In the genomic region with DNA sequence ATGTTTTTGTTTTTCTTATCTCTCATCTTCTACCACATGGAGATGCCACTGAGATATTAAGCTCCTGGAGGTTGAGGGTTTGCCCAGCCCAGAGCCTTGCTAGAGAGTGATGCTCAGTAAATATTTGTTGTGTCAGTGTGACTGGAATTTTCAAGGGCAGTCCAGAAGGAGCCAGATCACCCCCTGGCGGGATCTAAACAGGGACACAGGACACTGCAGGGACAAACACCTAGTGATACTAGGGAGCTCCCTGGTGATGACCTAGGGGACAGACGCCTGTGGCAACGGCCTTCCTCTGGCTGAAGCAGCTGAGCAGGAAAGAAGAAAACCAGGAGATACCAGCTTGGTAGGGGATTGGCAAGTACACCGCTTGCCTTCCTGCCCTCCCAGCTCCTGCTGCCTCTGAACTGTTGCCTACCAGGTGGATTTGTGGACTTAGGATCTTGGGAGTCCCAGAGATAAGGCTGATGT, we compare ENCODE assay signal across 1 cellular context.
A peak's percentile ranks its signal among the peaks of the same experiment; 100 is the strongest.
TF ChIP-seq lines count a peak whose summit lies in the region.

No MANE protein-coding gene starts in this region.

TF ChIP-seq in HepG2, 621 proteins besides CTCF, POLR2A, EP300 and RAD21 (continued from another document and continues in another):
- TF ChIP-seq, protein P1, sequence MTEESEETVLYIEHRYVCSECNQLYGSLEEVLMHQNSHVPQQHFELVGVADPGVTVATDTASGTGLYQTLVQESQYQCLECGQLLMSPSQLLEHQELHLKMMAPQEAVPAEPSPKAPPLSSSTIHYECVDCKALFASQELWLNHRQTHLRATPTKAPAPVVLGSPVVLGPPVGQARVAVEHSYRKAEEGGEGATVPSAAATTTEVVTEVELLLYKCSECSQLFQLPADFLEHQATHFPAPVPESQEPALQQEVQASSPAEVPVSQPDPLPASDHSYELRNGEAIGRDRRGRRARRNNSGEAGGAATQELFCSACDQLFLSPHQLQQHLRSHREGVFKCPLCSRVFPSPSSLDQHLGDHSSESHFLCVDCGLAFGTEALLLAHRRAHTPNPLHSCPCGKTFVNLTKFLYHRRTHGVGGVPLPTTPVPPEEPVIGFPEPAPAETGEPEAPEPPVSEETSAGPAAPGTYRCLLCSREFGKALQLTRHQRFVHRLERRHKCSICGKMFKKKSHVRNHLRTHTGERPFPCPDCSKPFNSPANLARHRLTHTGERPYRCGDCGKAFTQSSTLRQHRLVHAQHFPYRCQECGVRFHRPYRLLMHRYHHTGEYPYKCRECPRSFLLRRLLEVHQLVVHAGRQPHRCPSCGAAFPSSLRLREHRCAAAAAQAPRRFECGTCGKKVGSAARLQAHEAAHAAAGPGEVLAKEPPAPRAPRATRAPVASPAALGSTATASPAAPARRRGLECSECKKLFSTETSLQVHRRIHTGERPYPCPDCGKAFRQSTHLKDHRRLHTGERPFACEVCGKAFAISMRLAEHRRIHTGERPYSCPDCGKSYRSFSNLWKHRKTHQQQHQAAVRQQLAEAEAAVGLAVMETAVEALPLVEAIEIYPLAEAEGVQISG (CRISPR knock-in tag; IDR thresholded peaks at IDR 0.05) = peak; percentile 62
- TF ChIP-seq HDAC2 (CRISPR knock-in tag; IDR thresholded peaks at IDR 0.05) (0 out of 2 replicates have a peak, but pooled peaks have one; percentile 59), ZNF350 (CRISPR knock-in tag; IDR thresholded peaks at IDR 0.05; ENCODE audit: borderline replicate concordance, low read depth) (peak; percentile 50; the same call in 1 of the 2 replicates), FOXP1 (IDR thresholded peaks at IDR 0.05) (no peak), FOXP1 (CRISPR knock-in tag; IDR thresholded peaks at IDR 0.05) (peak; percentile 79), SMC3 (IDR thresholded peaks at IDR 0.05; ENCODE audit: low read length) (peak; percentile 100), NR2F1 (CRISPR knock-in tag; IDR thresholded peaks at IDR 0.05) (peak in 1 of 2 experiments; percentile 27; a peak in 1 of 4 replicates), SALL2 (CRISPR knock-in tag; IDR thresholded peaks at IDR 0.05) (peak; percentile 65), ZNF777 (CRISPR knock-in tag; IDR thresholded peaks at IDR 0.05) (no peak), ELF3 (CRISPR knock-in tag; IDR thresholded peaks at IDR 0.05) (peak; percentile 72), TEAD3 (CRISPR knock-in tag; optimal IDR thresholded peaks at IDR 0.05; ENCODE audit: borderline replicate concordance) (peak; percentile 91), ZNF143 (CRISPR knock-in tag; IDR thresholded peaks at IDR 0.05) (no peak), FOXK1 (CRISPR knock-in tag; IDR thresholded peaks at IDR 0.05; ENCODE audit: borderline replicate concordance, low read depth) (peak; percentile 70; the same call in 1 of the 2 replicates), BORCS8-MEF2B (CRISPR knock-in tag; IDR thresholded peaks at IDR 0.05) (peak; percentile 54; the same call in 1 of the 2 replicates), SMAD3 (CRISPR knock-in tag; IDR thresholded peaks at IDR 0.05) (peak; percentile 67), CBX5 (CRISPR knock-in tag; IDR thresholded peaks at IDR 0.05; ENCODE audit: borderline replicate concordance) (peak; percentile 85; the same call in 1 of the 2 replicates), NR2C2 (CRISPR knock-in tag; IDR thresholded peaks at IDR 0.05; ENCODE audit: borderline replicate concordance) (0 out of 2 replicates have a peak, but pooled peaks have one; percentile 20), HHEX (CRISPR knock-in tag; IDR thresholded peaks at IDR 0.05) (0 out of 2 replicates have a peak, but pooled peaks have one; percentile 15)
- TF ChIP-seq, protein P2, sequence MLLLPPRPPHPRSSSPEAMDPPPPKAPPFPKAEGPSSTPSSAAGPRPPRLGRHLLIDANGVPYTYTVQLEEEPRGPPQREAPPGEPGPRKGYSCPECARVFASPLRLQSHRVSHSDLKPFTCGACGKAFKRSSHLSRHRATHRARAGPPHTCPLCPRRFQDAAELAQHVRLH (CRISPR knock-in tag; IDR thresholded peaks at IDR 0.05; ENCODE audit: borderline replicate concordance, low read depth) = peak; percentile 95
- TF ChIP-seq, protein P3, sequence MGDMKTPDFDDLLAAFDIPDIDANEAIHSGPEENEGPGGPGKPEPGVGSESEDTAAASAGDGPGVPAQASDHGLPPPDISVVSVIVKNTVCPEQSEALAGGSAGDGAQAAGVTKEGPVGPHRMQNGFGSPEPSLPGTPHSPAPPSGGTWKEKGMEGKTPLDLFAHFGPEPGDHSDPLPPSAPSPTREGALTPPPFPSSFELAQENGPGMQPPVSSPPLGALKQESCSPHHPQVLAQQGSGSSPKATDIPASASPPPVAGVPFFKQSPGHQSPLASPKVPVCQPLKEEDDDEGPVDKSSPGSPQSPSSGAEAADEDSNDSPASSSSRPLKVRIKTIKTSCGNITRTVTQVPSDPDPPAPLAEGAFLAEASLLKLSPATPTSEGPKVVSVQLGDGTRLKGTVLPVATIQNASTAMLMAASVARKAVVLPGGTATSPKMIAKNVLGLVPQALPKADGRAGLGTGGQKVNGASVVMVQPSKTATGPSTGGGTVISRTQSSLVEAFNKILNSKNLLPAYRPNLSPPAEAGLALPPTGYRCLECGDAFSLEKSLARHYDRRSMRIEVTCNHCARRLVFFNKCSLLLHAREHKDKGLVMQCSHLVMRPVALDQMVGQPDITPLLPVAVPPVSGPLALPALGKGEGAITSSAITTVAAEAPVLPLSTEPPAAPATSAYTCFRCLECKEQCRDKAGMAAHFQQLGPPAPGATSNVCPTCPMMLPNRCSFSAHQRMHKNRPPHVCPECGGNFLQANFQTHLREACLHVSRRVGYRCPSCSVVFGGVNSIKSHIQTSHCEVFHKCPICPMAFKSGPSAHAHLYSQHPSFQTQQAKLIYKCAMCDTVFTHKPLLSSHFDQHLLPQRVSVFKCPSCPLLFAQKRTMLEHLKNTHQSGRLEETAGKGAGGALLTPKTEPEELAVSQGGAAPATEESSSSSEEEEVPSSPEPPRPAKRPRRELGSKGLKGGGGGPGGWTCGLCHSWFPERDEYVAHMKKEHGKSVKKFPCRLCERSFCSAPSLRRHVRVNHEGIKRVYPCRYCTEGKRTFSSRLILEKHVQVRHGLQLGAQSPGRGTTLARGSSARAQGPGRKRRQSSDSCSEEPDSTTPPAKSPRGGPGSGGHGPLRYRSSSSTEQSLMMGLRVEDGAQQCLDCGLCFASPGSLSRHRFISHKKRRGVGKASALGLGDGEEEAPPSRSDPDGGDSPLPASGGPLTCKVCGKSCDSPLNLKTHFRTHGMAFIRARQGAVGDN (CRISPR knock-in tag; IDR thresholded peaks at IDR 0.05) = peak; percentile 50
- TF ChIP-seq, protein P4, sequence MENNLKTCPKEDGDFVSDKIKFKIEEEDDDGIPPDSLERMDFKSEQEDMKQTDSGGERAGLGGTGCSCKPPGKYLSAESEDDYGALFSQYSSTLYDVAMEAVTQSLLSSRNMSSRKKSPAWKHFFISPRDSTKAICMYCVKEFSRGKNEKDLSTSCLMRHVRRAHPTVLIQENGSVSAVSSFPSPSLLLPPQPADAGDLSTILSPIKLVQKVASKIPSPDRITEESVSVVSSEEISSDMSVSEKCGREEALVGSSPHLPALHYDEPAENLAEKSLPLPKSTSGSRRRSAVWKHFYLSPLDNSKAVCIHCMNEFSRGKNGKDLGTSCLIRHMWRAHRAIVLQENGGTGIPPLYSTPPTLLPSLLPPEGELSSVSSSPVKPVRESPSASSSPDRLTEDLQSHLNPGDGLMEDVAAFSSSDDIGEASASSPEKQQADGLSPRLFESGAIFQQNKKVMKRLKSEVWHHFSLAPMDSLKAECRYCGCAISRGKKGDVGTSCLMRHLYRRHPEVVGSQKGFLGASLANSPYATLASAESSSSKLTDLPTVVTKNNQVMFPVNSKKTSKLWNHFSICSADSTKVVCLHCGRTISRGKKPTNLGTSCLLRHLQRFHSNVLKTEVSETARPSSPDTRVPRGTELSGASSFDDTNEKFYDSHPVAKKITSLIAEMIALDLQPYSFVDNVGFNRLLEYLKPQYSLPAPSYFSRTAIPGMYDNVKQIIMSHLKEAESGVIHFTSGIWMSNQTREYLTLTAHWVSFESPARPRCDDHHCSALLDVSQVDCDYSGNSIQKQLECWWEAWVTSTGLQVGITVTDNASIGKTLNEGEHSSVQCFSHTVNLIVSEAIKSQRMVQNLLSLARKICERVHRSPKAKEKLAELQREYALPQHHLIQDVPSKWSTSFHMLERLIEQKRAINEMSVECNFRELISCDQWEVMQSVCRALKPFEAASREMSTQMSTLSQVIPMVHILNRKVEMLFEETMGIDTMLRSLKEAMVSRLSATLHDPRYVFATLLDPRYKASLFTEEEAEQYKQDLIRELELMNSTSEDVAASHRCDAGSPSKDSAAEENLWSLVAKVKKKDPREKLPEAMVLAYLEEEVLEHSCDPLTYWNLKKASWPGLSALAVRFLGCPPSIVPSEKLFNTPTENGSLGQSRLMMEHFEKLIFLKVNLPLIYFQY (CRISPR knock-in tag; IDR thresholded peaks at IDR 0.05; ENCODE audit: borderline replicate concordance) = no peak
- TF ChIP-seq, protein P5, sequence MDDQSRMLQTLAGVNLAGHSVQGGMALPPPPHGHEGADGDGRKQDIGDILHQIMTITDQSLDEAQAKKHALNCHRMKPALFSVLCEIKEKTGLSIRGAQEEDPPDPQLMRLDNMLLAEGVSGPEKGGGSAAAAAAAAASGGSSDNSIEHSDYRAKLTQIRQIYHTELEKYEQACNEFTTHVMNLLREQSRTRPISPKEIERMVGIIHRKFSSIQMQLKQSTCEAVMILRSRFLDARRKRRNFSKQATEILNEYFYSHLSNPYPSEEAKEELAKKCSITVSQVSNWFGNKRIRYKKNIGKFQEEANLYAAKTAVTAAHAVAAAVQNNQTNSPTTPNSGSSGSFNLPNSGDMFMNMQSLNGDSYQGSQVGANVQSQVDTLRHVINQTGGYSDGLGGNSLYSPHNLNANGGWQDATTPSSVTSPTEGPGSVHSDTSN (CRISPR knock-in tag; IDR thresholded peaks at IDR 0.05; ENCODE audit: borderline replicate concordance) = no peak
- TF ChIP-seq, protein P6, sequence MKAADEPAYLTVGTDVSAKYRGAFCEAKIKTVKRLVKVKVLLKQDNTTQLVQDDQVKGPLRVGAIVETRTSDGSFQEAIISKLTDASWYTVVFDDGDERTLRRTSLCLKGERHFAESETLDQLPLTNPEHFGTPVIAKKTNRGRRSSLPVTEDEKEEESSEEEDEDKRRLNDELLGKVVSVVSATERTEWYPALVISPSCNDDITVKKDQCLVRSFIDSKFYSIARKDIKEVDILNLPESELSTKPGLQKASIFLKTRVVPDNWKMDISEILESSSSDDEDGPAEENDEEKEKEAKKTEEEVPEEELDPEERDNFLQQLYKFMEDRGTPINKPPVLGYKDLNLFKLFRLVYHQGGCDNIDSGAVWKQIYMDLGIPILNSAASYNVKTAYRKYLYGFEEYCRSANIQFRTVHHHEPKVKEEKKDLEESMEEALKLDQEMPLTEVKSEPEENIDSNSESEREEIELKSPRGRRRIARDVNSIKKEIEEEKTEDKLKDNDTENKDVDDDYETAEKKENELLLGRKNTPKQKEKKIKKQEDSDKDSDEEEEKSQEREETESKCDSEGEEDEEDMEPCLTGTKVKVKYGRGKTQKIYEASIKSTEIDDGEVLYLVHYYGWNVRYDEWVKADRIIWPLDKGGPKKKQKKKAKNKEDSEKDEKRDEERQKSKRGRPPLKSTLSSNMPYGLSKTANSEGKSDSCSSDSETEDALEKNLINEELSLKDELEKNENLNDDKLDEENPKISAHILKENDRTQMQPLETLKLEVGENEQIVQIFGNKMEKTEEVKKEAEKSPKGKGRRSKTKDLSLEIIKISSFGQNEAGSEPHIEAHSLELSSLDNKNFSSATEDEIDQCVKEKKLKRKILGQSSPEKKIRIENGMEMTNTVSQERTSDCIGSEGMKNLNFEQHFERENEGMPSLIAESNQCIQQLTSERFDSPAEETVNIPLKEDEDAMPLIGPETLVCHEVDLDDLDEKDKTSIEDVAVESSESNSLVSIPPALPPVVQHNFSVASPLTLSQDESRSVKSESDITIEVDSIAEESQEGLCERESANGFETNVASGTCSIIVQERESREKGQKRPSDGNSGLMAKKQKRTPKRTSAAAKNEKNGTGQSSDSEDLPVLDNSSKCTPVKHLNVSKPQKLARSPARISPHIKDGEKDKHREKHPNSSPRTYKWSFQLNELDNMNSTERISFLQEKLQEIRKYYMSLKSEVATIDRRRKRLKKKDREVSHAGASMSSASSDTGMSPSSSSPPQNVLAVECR (CRISPR knock-in tag; IDR thresholded peaks at IDR 0.05; ENCODE audit: borderline replicate concordance) = peak; percentile 23; the same call in 1 of the 2 replicates
- TF ChIP-seq, protein P7, sequence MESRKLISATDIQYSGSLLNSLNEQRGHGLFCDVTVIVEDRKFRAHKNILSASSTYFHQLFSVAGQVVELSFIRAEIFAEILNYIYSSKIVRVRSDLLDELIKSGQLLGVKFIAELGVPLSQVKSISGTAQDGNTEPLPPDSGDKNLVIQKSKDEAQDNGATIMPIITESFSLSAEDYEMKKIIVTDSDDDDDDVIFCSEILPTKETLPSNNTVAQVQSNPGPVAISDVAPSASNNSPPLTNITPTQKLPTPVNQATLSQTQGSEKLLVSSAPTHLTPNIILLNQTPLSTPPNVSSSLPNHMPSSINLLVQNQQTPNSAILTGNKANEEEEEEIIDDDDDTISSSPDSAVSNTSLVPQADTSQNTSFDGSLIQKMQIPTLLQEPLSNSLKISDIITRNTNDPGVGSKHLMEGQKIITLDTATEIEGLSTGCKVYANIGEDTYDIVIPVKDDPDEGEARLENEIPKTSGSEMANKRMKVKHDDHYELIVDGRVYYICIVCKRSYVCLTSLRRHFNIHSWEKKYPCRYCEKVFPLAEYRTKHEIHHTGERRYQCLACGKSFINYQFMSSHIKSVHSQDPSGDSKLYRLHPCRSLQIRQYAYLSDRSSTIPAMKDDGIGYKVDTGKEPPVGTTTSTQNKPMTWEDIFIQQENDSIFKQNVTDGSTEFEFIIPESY (CRISPR knock-in tag; IDR thresholded peaks at IDR 0.05) = peak; percentile 75
- TF ChIP-seq, protein P8, sequence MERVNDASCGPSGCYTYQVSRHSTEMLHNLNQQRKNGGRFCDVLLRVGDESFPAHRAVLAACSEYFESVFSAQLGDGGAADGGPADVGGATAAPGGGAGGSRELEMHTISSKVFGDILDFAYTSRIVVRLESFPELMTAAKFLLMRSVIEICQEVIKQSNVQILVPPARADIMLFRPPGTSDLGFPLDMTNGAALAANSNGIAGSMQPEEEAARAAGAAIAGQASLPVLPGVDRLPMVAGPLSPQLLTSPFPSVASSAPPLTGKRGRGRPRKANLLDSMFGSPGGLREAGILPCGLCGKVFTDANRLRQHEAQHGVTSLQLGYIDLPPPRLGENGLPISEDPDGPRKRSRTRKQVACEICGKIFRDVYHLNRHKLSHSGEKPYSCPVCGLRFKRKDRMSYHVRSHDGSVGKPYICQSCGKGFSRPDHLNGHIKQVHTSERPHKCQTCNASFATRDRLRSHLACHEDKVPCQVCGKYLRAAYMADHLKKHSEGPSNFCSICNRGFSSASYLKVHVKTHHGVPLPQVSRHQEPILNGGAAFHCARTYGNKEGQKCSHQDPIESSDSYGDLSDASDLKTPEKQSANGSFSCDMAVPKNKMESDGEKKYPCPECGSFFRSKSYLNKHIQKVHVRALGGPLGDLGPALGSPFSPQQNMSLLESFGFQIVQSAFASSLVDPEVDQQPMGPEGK (CRISPR knock-in tag; IDR thresholded peaks at IDR 0.05) = 0 out of 2 replicates have a peak, but pooled peaks have one; percentile 32
- TF ChIP-seq, protein P9, sequence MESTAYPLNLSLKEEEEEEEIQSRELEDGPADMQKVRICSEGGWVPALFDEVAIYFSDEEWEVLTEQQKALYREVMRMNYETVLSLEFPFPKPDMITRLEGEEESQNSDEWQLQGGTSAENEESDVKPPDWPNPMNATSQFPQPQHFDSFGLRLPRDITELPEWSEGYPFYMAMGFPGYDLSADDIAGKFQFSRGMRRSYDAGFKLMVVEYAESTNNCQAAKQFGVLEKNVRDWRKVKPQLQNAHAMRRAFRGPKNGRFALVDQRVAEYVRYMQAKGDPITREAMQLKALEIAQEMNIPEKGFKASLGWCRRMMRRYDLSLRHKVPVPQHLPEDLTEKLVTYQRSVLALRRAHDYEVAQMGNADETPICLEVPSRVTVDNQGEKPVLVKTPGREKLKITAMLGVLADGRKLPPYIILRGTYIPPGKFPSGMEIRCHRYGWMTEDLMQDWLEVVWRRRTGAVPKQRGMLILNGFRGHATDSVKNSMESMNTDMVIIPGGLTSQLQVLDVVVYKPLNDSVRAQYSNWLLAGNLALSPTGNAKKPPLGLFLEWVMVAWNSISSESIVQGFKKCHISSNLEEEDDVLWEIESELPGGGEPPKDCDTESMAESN (CRISPR knock-in tag; conservative IDR thresholded peaks at IDR 0.05) = 0 out of 2 replicates have a peak, but pooled peaks have one; percentile 37
